In genomic region chrX:71911023-71911730, GRCh38 we compare ENCODE assay signal across 8 cellular contexts. TPM values are rescaled to one million over a fixed set of nuclear protein-coding genes. Genes with fewer than 3 reads are reported as not detected.
A peak's percentile ranks its signal among the peaks of the same experiment; 100 is the strongest.
DNase-seq lines count a peak whose midpoint lies in the region; ATAC-seq, FAIRE-seq and TF ChIP-seq lines count a peak whose summit lies in the region.

No MANE protein-coding gene starts in this region.

- no peak overlapping the region for H3K27ac Mint-ChIP-seq in chondrocyte (ENCODE audit: unreplicated experiment)

- peak overlapping the region in 1 of 2 experiments; percentile 71 for H3K14ac ChIP-seq in mesenchymal stem cell (ENCODE audit: low read length in 2 of 2)

- H3K4me2 ChIP-seq in mesenchymal stem cell (ENCODE audit: low read length, poor library complexity, severe bottlenecking) = peak overlapping the region; percentile 84

- peak overlapping the region in 1 of 2 experiments; percentile 94 for H3K18ac ChIP-seq in mesenchymal stem cell (ENCODE audit: low read depth in 1 of 2, low read length in 2 of 2)

- no peak overlapping the region for H2BK5ac ChIP-seq in mesenchymal stem cell (ENCODE audit: low read depth, low read length, poor library complexity, severe bottlenecking)

- peak; percentile 37 for ATAC-seq in GM18909 (IDR thresholded peaks at IDR 0.05; ENCODE audit: poor library complexity, unreplicated experiment)
- no peak for ATAC-seq in HG03378 (IDR thresholded peaks at IDR 0.05; ENCODE audit: unreplicated experiment)

- H3K9me3 ChIP-seq in mesenchymal stem cell (ENCODE audit: control insufficient read depth, low read length) (no peaks in the 10 kb centered on the region), subcutaneous abdominal adipose tissue (ENCODE audit: control insufficient read depth in 5 of 5, low read length in 5 of 5) (no peaks in the 10 kb centered on the region)

- WGBS in mesenchymal stem cell = 1% methylated on average over 14 of the region's 81 CpGs

- H4K8ac ChIP-seq in mesenchymal stem cell (ENCODE audit: low read length) = no peak overlapping the region

- no peaks in the 10 kb centered on the region for H3K4me1 Mint-ChIP-seq in chondrocyte (ENCODE audit: low read depth)

- peaks cover 7% of the 10 kb centered on the region for H3K9me3 Mint-ChIP-seq in chondrocyte (ENCODE audit: low read depth)

- H4K91ac ChIP-seq in mesenchymal stem cell (ENCODE audit: low read length) = no peak overlapping the region

- H3K4me3 Mint-ChIP-seq in chondrocyte (ENCODE audit: unreplicated experiment) = peak overlapping the region; percentile 51

- peak overlapping the region in 1 of 2 experiments; percentile 16 for H3K4ac ChIP-seq in mesenchymal stem cell (ENCODE audit: low read depth in 1 of 2, low read length in 2 of 2)

- no peaks in the 10 kb centered on the region for H3K79me1 ChIP-seq in mesenchymal stem cell (replicated peaks; ENCODE audit: low read length, poor library complexity, severe bottlenecking)

- H3K27ac ChIP-seq in mesenchymal stem cell (ENCODE audit: low read length, poor library complexity, severe bottlenecking) = no peak overlapping the region
- H3K27ac ChIP-seq in subcutaneous abdominal adipose tissue (ENCODE audit: low read depth, low read length) = no peak overlapping the region

- peak overlapping the region in 1 of 2 experiments; percentile 69 for H3K23ac ChIP-seq in mesenchymal stem cell (ENCODE audit: low read length in 2 of 2)

- peak overlapping the region; percentile 98 for H2BK15ac ChIP-seq in mesenchymal stem cell (ENCODE audit: low read depth, poor library complexity, severe bottlenecking)

- H2AK5ac ChIP-seq in mesenchymal stem cell (ENCODE audit: low read length, severe bottlenecking) = no peak overlapping the region

- no peak overlapping the region for H2BK120ac ChIP-seq in mesenchymal stem cell (ENCODE audit: low read depth, low read length)

- H3K36me3 Mint-ChIP-seq in chondrocyte (ENCODE audit: low read depth) = no peaks in the 10 kb centered on the region

- peak overlapping the region; percentile 82 for H2AFZ ChIP-seq in mesenchymal stem cell (ENCODE audit: low read depth, low read length)

- peak; percentile 12 for DNase-seq in T-helper 9 cell
- DNase-seq in chondrocyte (ENCODE audit: low spot score) = no peak
- peak; percentile 35 for DNase-seq in mesenchymal stem cell
- no peak for DNase-seq in hepatic stellate cell (ENCODE audit: low spot score)
- no peak for DNase-seq in GM19239 (ENCODE audit: insufficient read length, low spot score)

- peak overlapping the region in 1 of 2 experiments; percentile 78 for H2BK12ac ChIP-seq in mesenchymal stem cell (ENCODE audit: low read length in 2 of 2)

- TF ChIP-seq CTCF in chondrocyte (IDR thresholded peaks at IDR 0.05) = peak; percentile 72

- peaks cover 5% of the 10 kb centered on the region for H3K4me1 ChIP-seq in mesenchymal stem cell (ENCODE audit: control insufficient read depth, insufficient read depth, low read depth, low read length)
- H3K4me1 ChIP-seq in subcutaneous abdominal adipose tissue (ENCODE audit: control insufficient read depth in 5 of 5, insufficient read depth in 5 of 5, low read length in 5 of 5) = peaks cover 0 to 17% (median 9%) of the 10 kb centered on the region in 5 donors

- H3K9ac ChIP-seq in mesenchymal stem cell (ENCODE audit: low read length) (peak overlapping the region; percentile 72), subcutaneous abdominal adipose tissue (ENCODE audit: low read length in 5 of 5) (no peak overlapping the region)

- no peaks in the 10 kb centered on the region for H3K36me3 ChIP-seq in mesenchymal stem cell (ENCODE audit: control insufficient read depth in 1 of 2, insufficient read depth in 2 of 2, low read depth in 1 of 2, low read length in 2 of 2)
- no peaks in the 10 kb centered on the region for H3K36me3 ChIP-seq in subcutaneous abdominal adipose tissue (ENCODE audit: control insufficient read depth in 5 of 5, insufficient read depth in 5 of 5, low read length in 5 of 5)

- H3K27me3 Mint-ChIP-seq in chondrocyte (ENCODE audit: low read depth) = no peaks in the 10 kb centered on the region

- no peak for FAIRE-seq in GM19239 (lab: Jason Lieb, UNC)

- peaks cover 0 to 51% of the 10 kb centered on the region in 2 experiments for H3K27me3 ChIP-seq in mesenchymal stem cell (ENCODE audit: control insufficient read depth in 1 of 2, insufficient read depth in 1 of 2, low read length in 2 of 2)
- H3K27me3 ChIP-seq in subcutaneous abdominal adipose tissue (ENCODE audit: control insufficient read depth in 5 of 5, insufficient read depth in 4 of 5, low read length in 5 of 5) = peaks cover 7 to 43% (median 30%) of the 10 kb centered on the region in 5 donors

- H3K4me3 ChIP-seq in mesenchymal stem cell (ENCODE audit: insufficient read depth in 1 of 2, low read depth in 1 of 2, low read length in 2 of 2) = peak overlapping the region; percentile 70 to 71
- peak overlapping the region in 4 of 5 donors; percentile 36 to 60 (median 45) for H3K4me3 ChIP-seq in subcutaneous abdominal adipose tissue (ENCODE audit: low read depth in 1 of 5, low read length in 5 of 5)

RNA-seq across cellular contexts. Expression of gene NHSL2, which starts 0.5 kb away (rescaled TPM):
- total RNA-seq in chondrocyte = 2.1 to 2.2 TPM (median 2.1 TPM) in 3 replicates
- polyA plus RNA-seq in mesenchymal stem cell (2013, experiment 1 of 2) = 1.1 TPM
- polyA plus RNA-seq in mesenchymal stem cell (2013, experiment 2 of 2) = 1.1 TPM

Comparison
In these comparisons a context has a peak if more than half of its experiments do, and no peak if none do; other contexts are left out.
1. DNase-seq: peak in T-helper 9 cell (single experiment) and mesenchymal stem cell (single experiment); none in chondrocyte (single experiment), hepatic stellate cell (single experiment) and GM19239 (single experiment).